Comparison of ENCODE assay signal across 10 cellular contexts in the genomic region with DNA sequence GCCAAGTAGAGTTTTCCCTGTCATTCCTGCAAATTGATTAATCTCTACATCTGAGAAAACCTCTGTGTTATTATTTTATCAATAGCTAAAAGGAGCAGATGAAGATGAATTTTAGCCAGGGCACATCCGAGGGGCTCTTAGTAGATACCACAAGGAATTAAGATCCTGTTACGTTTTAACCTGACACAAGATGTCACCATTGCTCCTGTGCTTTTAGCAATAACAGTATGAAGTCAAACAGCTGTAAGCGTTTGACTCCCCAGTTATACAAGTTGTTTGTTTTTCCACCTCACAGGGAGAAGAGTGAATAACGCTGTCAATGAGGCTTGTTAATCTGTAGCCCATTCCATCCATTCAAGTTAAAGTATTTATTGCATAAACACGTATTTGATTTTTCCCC.
DNase-seq lines count a peak whose midpoint lies in the region; ATAC-seq and TF ChIP-seq lines count a peak whose summit lies in the region.
"Had no signal": no experiment of that assay in that cellular context is flagged by ENCODE, and none has a peak within 500 bp of the region (broad histone marks: within the 10 kb centered on the region; RNA-seq: fewer than 3 reads in every experiment).

No MANE protein-coding gene starts in this region.

- H3K27me3 Mint-ChIP-seq in activated CD4-positive, alpha-beta T cell treated with anti-CD3 and anti-CD28 coated beads for 36 hours: peaks cover 13% of the 10 kb centered on the region

- H3K4me3 ChIP-seq in kidney epithelial cell (ENCODE audit: low read depth, low read length): no peak overlapping the region

- H3K9me3 Mint-ChIP-seq in activated CD4-positive, alpha-beta T cell treated with anti-CD3 and anti-CD28 coated beads for 36 hours (ENCODE audit: low read depth): no peaks in the 10 kb centered on the region

- POLR2A ChIA-PET in activated CD4-positive, alpha-beta T cell treated with anti-CD3 and anti-CD28 coated beads for 36 hours (lab: Charles Lee): no interaction called here

- no peaks in the 10 kb centered on the region for H3K36me3 ChIP-seq in kidney epithelial cell (ENCODE audit: control insufficient read depth, insufficient read depth, low read length)

- intact Hi-C loops in activated CD4-positive, alpha-beta T cell treated with anti-CD3 and anti-CD28 coated beads for 36 hours (cut with DNase I, micrococcal nuclease): no loop called here
- intact Hi-C loops in Right ventricle myocardium superior (cut with DNase I): no loop called here

- peak; percentile 36 for TF ChIP-seq CTCF in kidney epithelial cell (IDR thresholded peaks at IDR 0.05; ENCODE audit: insufficient read depth, low read length, poor library complexity, severe bottlenecking)

- ATAC-seq in HG03196 (IDR thresholded peaks at IDR 0.05; ENCODE audit: unreplicated experiment): no peak
- ATAC-seq in activated CD4-positive, alpha-beta T cell treated with anti-CD3 and anti-CD28 coated beads for 36 hours: no peak
- no peak for ATAC-seq in Right ventricle myocardium superior (ENCODE audit: poor library complexity)
- ATAC-seq in GM21619 (IDR thresholded peaks at IDR 0.05; ENCODE audit: unreplicated experiment): no peak

- no peaks in the 10 kb centered on the region for H3K4me1 Mint-ChIP-seq in activated CD4-positive, alpha-beta T cell treated with anti-CD3 and anti-CD28 coated beads for 36 hours

- no peak overlapping the region for H3K4me3 Mint-ChIP-seq in activated CD4-positive, alpha-beta T cell treated with anti-CD3 and anti-CD28 coated beads for 36 hours
- H3K4me3 Mint-ChIP-seq: activated naive CD8-positive, alpha-beta T cell had no signal

- peaks cover 2% of the 10 kb centered on the region for H3K27me3 ChIP-seq in kidney epithelial cell (ENCODE audit: control insufficient read depth, insufficient read depth, low read length)

- H3K36me3 Mint-ChIP-seq in activated CD4-positive, alpha-beta T cell treated with anti-CD3 and anti-CD28 coated beads for 36 hours (ENCODE audit: low read depth): no peaks in the 10 kb centered on the region
- H3K36me3 Mint-ChIP-seq: activated naive CD8-positive, alpha-beta T cell had no signal

- CTCF ChIA-PET in activated CD4-positive, alpha-beta T cell treated with anti-CD3 and anti-CD28 coated beads for 36 hours (lab: Charles Lee): no interaction called here

- DNase-seq in DMS153 treated with DMSO at 0.1 percent for 48 hours (lab: John Stamatoyannopoulos, UW; ENCODE audit: unreplicated experiment): peak; percentile 3
- DNase-seq in HT-29 (ENCODE audit: low spot score): peak; percentile 24
- peak; percentile 44 for DNase-seq in SK-N-DZ (ENCODE audit: low spot score)
- DNase-seq in kidney epithelial cell (ENCODE audit: low read depth): peak; percentile 23
- DNase-seq in activated CD4-positive, alpha-beta T cell treated with anti-CD3 and anti-CD28 coated beads for 36 hours: no peak
- DNase-seq in Right ventricle myocardium superior: no peak
- DNase-seq: MM.1S had no signal

- no peak overlapping the region for H3K27ac Mint-ChIP-seq in activated CD4-positive, alpha-beta T cell treated with anti-CD3 and anti-CD28 coated beads for 36 hours
- H3K27ac Mint-ChIP-seq: activated naive CD8-positive, alpha-beta T cell had no signal

Comparison
In these comparisons a context has a peak if more than half of its experiments do, and no peak if none do; other contexts are left out.
1. DNase-seq: peak in DMS153 treated with DMSO at 0.1 percent for 48 hours (single experiment), HT-29 (single experiment), SK-N-DZ (single experiment) and kidney epithelial cell (single experiment); none in activated CD4-positive, alpha-beta T cell treated with anti-CD3 and anti-CD28 coated beads for 36 hours (single experiment) and Right ventricle myocardium superior (single experiment).